ENCODE assay signal across 1 cellular context in the genomic region with DNA sequence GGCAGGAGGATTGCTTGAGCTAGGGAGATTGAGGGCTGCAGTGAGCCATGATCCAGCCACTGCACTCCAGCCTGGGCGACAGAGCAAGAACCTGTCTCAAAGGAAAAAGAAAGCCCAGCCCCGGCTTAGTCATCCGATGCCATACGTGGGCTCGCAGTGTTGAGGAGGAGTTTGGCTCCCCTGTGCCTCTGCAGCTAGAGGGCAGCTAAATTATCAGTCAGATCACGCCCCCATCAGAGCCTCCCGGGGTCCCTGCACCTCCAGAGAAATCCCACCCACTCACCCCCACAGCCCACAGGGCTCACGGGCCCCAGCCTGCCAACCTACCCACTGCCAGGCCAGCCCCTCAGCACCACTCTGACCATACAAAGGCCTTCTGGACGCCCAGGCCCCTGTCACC.
TF ChIP-seq lines count a peak whose summit lies in the region.

No MANE protein-coding gene starts in this region.

TF ChIP-seq in endothelial cell of umbilical vein, 7 proteins besides CTCF, POLR2A, EP300 and RAD21:
- TF ChIP-seq JUN (IDR thresholded peaks at IDR 0.05; ENCODE audit: borderline replicate concordance, insufficient read depth, insufficient read length, low read depth) (no peak), MYC (IDR thresholded peaks at IDR 0.05; ENCODE audit: low read depth, low read length) (no peak), POLR2AphosphoS5 (IDR thresholded peaks at IDR 0.05; ENCODE audit: insufficient read depth, low read depth, low read length) (peak; percentile 16), EZH2 (IDR thresholded peaks at IDR 0.05; ENCODE audit: borderline replicate concordance, low read depth, low read length, severe bottlenecking) (no peak), GATA2 (IDR thresholded peaks at IDR 0.05; ENCODE audit: insufficient read depth, insufficient read length, low read depth, low read length) (no peak), FOS (IDR thresholded peaks at IDR 0.05; ENCODE audit: borderline replicate concordance, insufficient read depth, low read length) (no peak)
TF ChIP-seq in endothelial cell of umbilical vein: peak in this region for 1.
